Comparison of ENCODE assay signal across 9 cellular contexts in genomic region chr6:105272783-105273182, GRCh38.
A peak's percentile ranks its signal among the peaks of the same experiment; 100 is the strongest.
DNase-seq lines count a peak whose midpoint lies in the region; ATAC-seq and TF ChIP-seq lines count a peak whose summit lies in the region.
"Had no signal": no experiment of that assay in that cellular context is flagged by ENCODE, and none has a peak within 500 bp of the region (broad histone marks: within the 10 kb centered on the region; RNA-seq: fewer than 3 reads in every experiment).

No MANE protein-coding gene starts in this region.

- POLR2A ChIA-PET in CD8-positive, alpha-beta T cell (lab: Charles Lee) = no interaction called here

- WGBS in liver = 21% methylated on average over 6 of the region's 6 CpGs
- 17 to 24% methylated on average over 6 of the region's 6 CpGs for WGBS in tibial nerve, 2 donors

- intact Hi-C loops in CD8-positive, alpha-beta T cell (cut with DNase I, micrococcal nuclease) = no loop called here
- intact Hi-C loops in colonic mucosa (cut with DNase I) = no loop called here

- no peak overlapping the region for H3K4me3 Mint-ChIP-seq in CD8-positive, alpha-beta T cell

- no peaks in the 10 kb centered on the region for H3K27me3 ChIP-seq in CD8-positive, alpha-beta T cell (ENCODE audit: insufficient read depth, low read length)
- H3K27me3 ChIP-seq in liver (ENCODE audit: control insufficient read depth in 4 of 4, insufficient read depth in 4 of 4, low read length in 3 of 4) = no peaks in the 10 kb centered on the region
- no peaks in the 10 kb centered on the region for H3K27me3 ChIP-seq in colonic mucosa
- no peaks in the 10 kb centered on the region for H3K27me3 ChIP-seq in tibial nerve

- no peak for TF ChIP-seq CTCF in CD8-positive, alpha-beta T cell (IDR thresholded peaks at IDR 0.05)
- TF ChIP-seq CTCF in liver (IDR thresholded peaks at IDR 0.05; ENCODE audit: low read depth, low read length, missing input control) (no peak), colonic mucosa (IDR thresholded peaks at IDR 0.05) (no peak), tibial nerve (IDR thresholded peaks at IDR 0.05) (no peak)

- peaks cover 2% of the 10 kb centered on the region for H3K4me1 Mint-ChIP-seq in CD8-positive, alpha-beta T cell (ENCODE audit: low read depth)

- no peak overlapping the region for H3K4me3 ChIP-seq in CD8-positive, alpha-beta T cell (ENCODE audit: low read depth, low read length)
- H3K4me3 ChIP-seq in liver (ENCODE audit: low read depth in 1 of 3, low read length in 3 of 3) (no peak overlapping the region), colonic mucosa (no peak overlapping the region), tibial nerve (no peak overlapping the region)

- H3K9me3 Mint-ChIP-seq in CD8-positive, alpha-beta T cell = no peaks in the 10 kb centered on the region

- peaks cover 5% of the 10 kb centered on the region for H3K36me3 ChIP-seq in CD8-positive, alpha-beta T cell (ENCODE audit: insufficient read depth, low read length)
- H3K36me3 ChIP-seq in liver (ENCODE audit: control insufficient read depth in 4 of 4, insufficient read depth in 3 of 4, low read depth in 1 of 4, low read length in 3 of 4) = peaks cover 3 to 16% (median 11%) of the 10 kb centered on the region in 4 donors
- no peaks in the 10 kb centered on the region for H3K36me3 ChIP-seq in colonic mucosa
- H3K36me3 ChIP-seq in tibial nerve = peaks cover 0 to 30% (median 0%) of the 10 kb centered on the region in 3 donors

- peaks cover 27% of the 10 kb centered on the region for H3K36me3 Mint-ChIP-seq in CD8-positive, alpha-beta T cell

- ATAC-seq in CD8-positive, alpha-beta T cell = no peak
- no peak for ATAC-seq in HG02763 (IDR thresholded peaks at IDR 0.05; ENCODE audit: unreplicated experiment)

- TF ChIP-seq EP300 in tibial nerve (IDR thresholded peaks at IDR 0.05) = no peak

- no peaks in the 10 kb centered on the region for H3K27me3 Mint-ChIP-seq in CD8-positive, alpha-beta T cell (ENCODE audit: low read depth)

- H3K27ac Mint-ChIP-seq in CD8-positive, alpha-beta T cell = peak overlapping the region; percentile 12

- CTCF ChIA-PET in CD8-positive, alpha-beta T cell (lab: Charles Lee) = no interaction called here

- no peak for TF ChIP-seq RAD21 in liver (IDR thresholded peaks at IDR 0.05)

- no peaks in the 10 kb centered on the region for H3K9me3 ChIP-seq in CD8-positive, alpha-beta T cell (ENCODE audit: low read length)
- H3K9me3 ChIP-seq in liver (ENCODE audit: control insufficient read depth in 4 of 4, low read length in 3 of 4) (no peaks in the 10 kb centered on the region), colonic mucosa (no peaks in the 10 kb centered on the region), tibial nerve (no peaks in the 10 kb centered on the region)

- H3K4me1 ChIP-seq in CD8-positive, alpha-beta T cell (ENCODE audit: insufficient read depth, low read length) = no peaks in the 10 kb centered on the region
- H3K4me1 ChIP-seq in liver (ENCODE audit: control insufficient read depth in 4 of 4, insufficient read depth in 4 of 4, low read length in 3 of 4) = peaks cover 0 to 6% (median 3%) of the 10 kb centered on the region in 4 donors
- H3K4me1 ChIP-seq in colonic mucosa = no peaks in the 10 kb centered on the region
- no peaks in the 10 kb centered on the region for H3K4me1 ChIP-seq in tibial nerve

- no peak overlapping the region for H3K9ac ChIP-seq in liver (ENCODE audit: low read depth in 1 of 2, low read length in 2 of 2)
- H3K9ac ChIP-seq in colonic mucosa (ENCODE audit: low read depth in 2 of 2, low read length in 2 of 2) = no peak overlapping the region

- H3K27ac ChIP-seq in CD8-positive, alpha-beta T cell (ENCODE audit: low read depth, low read length) = no peak overlapping the region
- H3K27ac ChIP-seq in liver (ENCODE audit: low read depth in 1 of 2, low read length in 2 of 2) = no peak overlapping the region
- H3K27ac ChIP-seq in colonic mucosa = no peak overlapping the region
- no peak overlapping the region for H3K27ac ChIP-seq in tibial nerve

- no peak for DNase-seq in CD8-positive, alpha-beta T cell
- DNase-seq in HuH-7.5 (ENCODE audit: low spot score) = peak; percentile 33
- DNase-seq in dermis blood vessel endothelial cell = peak; percentile 20
- no peak for DNase-seq in colonic mucosa
- DNase-seq in tibial nerve (ENCODE audit: low spot score in 2 of 2) = no peak
- no peak for DNase-seq in LoVo (ENCODE audit: low spot score)
- DNase-seq: NCI-H2081 treated with DMSO at 0.1 percent for 48 hours had no signal

- no peak for TF ChIP-seq POLR2A in tibial nerve (IDR thresholded peaks at IDR 0.05)

TF ChIP-seq in liver, 16 proteins besides CTCF, POLR2A, EP300 and RAD21:
- TF ChIP-seq FOXA1 (IDR thresholded peaks at IDR 0.05) (no peak), RXRA (IDR thresholded peaks at IDR 0.05) (peak; percentile 35 to 41), HNF4A (conservative IDR thresholded peaks at IDR 0.05) (peak; percentile 19 to 26)

Comparison
In these comparisons a context has a peak if more than half of its experiments do, and no peak if none do; other contexts are left out.
1. DNase-seq: peak in HuH-7.5 (single experiment) and dermis blood vessel endothelial cell (single experiment); none in CD8-positive, alpha-beta T cell (0 of 7), colonic mucosa (single experiment), tibial nerve (0 of 2) and LoVo (single experiment).